11 cellular contexts compared by ENCODE assay signal in the genomic region with DNA sequence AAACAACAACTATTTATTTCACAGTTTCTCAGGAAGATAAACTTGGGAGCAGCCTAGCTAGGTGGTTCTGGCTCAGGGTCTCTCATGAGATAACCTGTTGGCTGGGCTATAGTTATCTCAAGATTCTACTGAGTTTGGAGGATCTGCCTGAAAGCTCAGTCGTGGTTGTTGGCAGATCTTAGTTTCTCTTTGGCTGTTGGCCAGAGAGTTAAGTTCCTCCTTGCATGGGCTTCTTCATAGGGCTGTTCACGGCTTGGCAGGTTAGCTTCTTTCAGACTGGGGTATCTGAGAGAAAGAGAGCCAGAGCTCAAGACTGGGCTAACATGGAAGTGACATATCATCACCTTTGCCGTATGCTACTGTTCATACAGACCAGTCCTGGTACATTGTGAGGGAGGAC. TPM values are rescaled to one million over a fixed set of nuclear protein-coding genes. Genes with fewer than 3 reads are reported as not detected.
DNase-seq lines count a peak whose midpoint lies in the region; ATAC-seq, FAIRE-seq and TF ChIP-seq lines count a peak whose summit lies in the region.
"Had no signal": no experiment of that assay in that cellular context is flagged by ENCODE, and none has a peak within 500 bp of the region (broad histone marks: within the 10 kb centered on the region; RNA-seq: fewer than 3 reads in every experiment).

No MANE protein-coding gene starts in this region.

- no peaks in the 10 kb centered on the region for H3K27me3 Mint-ChIP-seq in CD14-positive monocyte (ENCODE audit: low read depth in 3 of 3)
- H3K27me3 Mint-ChIP-seq in CD4-positive, alpha-beta memory T cell, result no peaks in the 10 kb centered on the region

- TF ChIP-seq EP300 in K562 (IDR thresholded peaks at IDR 0.05; ENCODE audit: low read length), result no peak

- H3K9me3 Mint-ChIP-seq in CD14-positive monocyte, result no peaks in the 10 kb centered on the region
- peaks cover 0 to 1% (median 0%) of the 10 kb centered on the region in 8 donors for H3K9me3 Mint-ChIP-seq in CD4-positive, alpha-beta memory T cell

- 56% methylated on average over 3 of the region's 3 CpGs for WGBS in K562 (ENCODE audit: insufficient coverage, low coverage, missing lambda C conversion rate)

- DNase-seq in CD14-positive monocyte (ENCODE audit: low spot score), result no peak
- peak in 1 of 4 experiments; percentile 16 for DNase-seq in K562 (ENCODE audit: extremely low read depth in 1 of 4, low spot score in 3 of 4)
- no peak for DNase-seq in KG1 (lab: John Stamatoyannopoulos, UW)
- DNase-seq in germinal center (ENCODE audit: low spot score), result no peak
- DNase-seq in stimulated activated naive CD4-positive, alpha-beta T cell treated with Interleukin-2 at 50 U/mL for 16 hours (lab: John Stamatoyannopoulos, UW), result no peak
- no peak for DNase-seq in CD4-positive, alpha-beta memory T cell
- DNase-seq: NCI-H510A; stimulated activated CD4-positive, alpha-beta T cell treated with anti-CD3 and anti-CD28 coated beads, Interleukin-2, amount 100 ng/mL, for 24 hours had no signal

- no peak for TF ChIP-seq RAD21 in K562 (CRISPR knock-in tag; conservative IDR thresholded peaks at IDR 0.05 in 1 of 2, IDR thresholded peaks at IDR 0.05 in 1 of 2)

- H3K4me2 ChIP-seq in K562 (ENCODE audit: insufficient read depth, low read length), result no peak overlapping the region
- H3K4me2 ChIP-seq: BLaER1 had no signal

- H3K9me1 ChIP-seq in K562 (ENCODE audit: control insufficient read depth, insufficient read depth, low read length), result no peaks in the 10 kb centered on the region

- no peaks in the 10 kb centered on the region for H3K9me3 ChIP-seq in K562 (replicated peaks; ENCODE audit: control insufficient read depth, insufficient read depth, low read depth, low read length)
- H3K9me3 ChIP-seq in CD4-positive, alpha-beta memory T cell (ENCODE audit: control insufficient read depth in 1 of 2, low read length in 2 of 2), result no peaks in the 10 kb centered on the region

- POLR2A ChIA-PET in K562 (lab: Yijun Ruan, JAX), result interaction anchor here (0.9 to 1.3 kb wide), 2 partner anchors 13 to 21 kb away, joined by 3 read pairs; no protein-coding TSS in a partner anchor
- POLR2A ChIA-PET in CD4-positive, alpha-beta memory T cell (lab: Charles Lee; ENCODE audit: partially characterized antibody), result no interaction called here

- no peak for TF ChIP-seq POLR2A in K562 (conservative IDR thresholded peaks at IDR 0.05)

- H3K4me1 ChIP-seq in K562 (replicated peaks in 1 of 2; ENCODE audit: control insufficient read depth in 2 of 2, insufficient read depth in 2 of 2, low read length in 2 of 2), result no peaks in the 10 kb centered on the region
- H3K4me1 ChIP-seq in CD4-positive, alpha-beta memory T cell (ENCODE audit: insufficient read depth, low read length), result no peaks in the 10 kb centered on the region
- H3K4me1 ChIP-seq: BLaER1 had no signal

- in situ Hi-C loops in K562 (cut with MboI), result no loop called here

- CTCF ChIA-PET in K562 (lab: Yijun Ruan, JAX; ENCODE audit: low intra/inter-chr PET ratio), result no interaction called here
- CTCF ChIA-PET in CD4-positive, alpha-beta memory T cell (lab: Charles Lee; ENCODE audit: partially characterized antibody), result interaction anchor here (0.8 to 1.9 kb wide), 4 partner anchors 16 to 516 kb away, joined by 3 to 9 read pairs (median 4); partner anchors contain the start of gene SEC24B

- no peak for FAIRE-seq in K562 (lab: Jason Lieb, UNC)

- H4K20me1 ChIP-seq in K562 (replicated peaks; ENCODE audit: control insufficient read depth, insufficient read depth, low read length), result no peaks in the 10 kb centered on the region

- H3K27ac ChIP-seq in K562 (ENCODE audit: extremely low read depth, low read depth, low read length), result no peak overlapping the region
- no peak overlapping the region for H3K27ac ChIP-seq in CD4-positive, alpha-beta memory T cell (ENCODE audit: low read depth, low read length)
- H3K27ac ChIP-seq: BLaER1 had no signal

- no peaks in the 10 kb centered on the region for H3K27me3 ChIP-seq in K562 (ENCODE audit: control insufficient read depth in 2 of 2, insufficient read depth in 2 of 2, low read length in 2 of 2)
- H3K27me3 ChIP-seq in CD4-positive, alpha-beta memory T cell (ENCODE audit: insufficient read depth, low read length), result no peaks in the 10 kb centered on the region
- H3K27me3 ChIP-seq: BLaER1 had no signal

- H3K79me2 ChIP-seq in K562 (ENCODE audit: control insufficient read depth, insufficient read depth, low read length), result peaks cover 86% of the 10 kb centered on the region

- H3K9ac ChIP-seq in K562 (ENCODE audit: insufficient read depth in 1 of 2, low read depth in 2 of 2, low read length in 2 of 2), result no peak overlapping the region
- H3K9ac ChIP-seq: BLaER1 had no signal

- no peak overlapping the region for H2AFZ ChIP-seq in K562 (ENCODE audit: low read depth, low read length)

- no peak overlapping the region for H3K4me3 Mint-ChIP-seq in CD14-positive monocyte
- H3K4me3 Mint-ChIP-seq in CD4-positive, alpha-beta memory T cell, result no peak overlapping the region

- H3K4me1 Mint-ChIP-seq in CD14-positive monocyte, result peaks cover 8% of the 10 kb centered on the region
- H3K4me1 Mint-ChIP-seq in CD4-positive, alpha-beta memory T cell, result peaks cover 24 to 44% (median 28%) of the 10 kb centered on the region in 4 donors

- peaks cover 36% of the 10 kb centered on the region for H3K36me3 ChIP-seq in K562 (ENCODE audit: control insufficient read depth, insufficient read depth, low read length)
- peaks cover 27% of the 10 kb centered on the region for H3K36me3 ChIP-seq in CD4-positive, alpha-beta memory T cell (ENCODE audit: insufficient read depth, low read length)

- no TSS peak for BruUV-seq in K562 (replicated peaks; lab: Mats Ljungman, UMichigan)

- H3K36me3 Mint-ChIP-seq in CD14-positive monocyte, result peaks cover 33 to 43% of the 10 kb centered on the region in 2 donors
- H3K36me3 Mint-ChIP-seq in CD4-positive, alpha-beta memory T cell, result peaks cover 44 to 45% of the 10 kb centered on the region in 2 donors

- H3K27ac Mint-ChIP-seq in CD14-positive monocyte, result peak overlapping the region in 4 of 7 donors; percentile 27 to 68 (median 62)
- H3K27ac Mint-ChIP-seq in CD4-positive, alpha-beta memory T cell, result peak overlapping the region in 1 of 7 donors; percentile 12

- no peak overlapping the region for H3K4me3 ChIP-seq in K562
- H3K4me3 ChIP-seq in CD4-positive, alpha-beta memory T cell (ENCODE audit: low read length in 2 of 2), result no peak overlapping the region
- H3K4me3 ChIP-seq: BLaER1 had no signal

- ATAC-seq in GM19324 (IDR thresholded peaks at IDR 0.05; ENCODE audit: low FRiP score, unreplicated experiment), result peak; percentile 71
- peak; percentile 57 for ATAC-seq in HG03095 (IDR thresholded peaks at IDR 0.05; ENCODE audit: unreplicated experiment)
- ATAC-seq in K562, result peak; percentile 42

- TF ChIP-seq CTCF in CD14-positive monocyte (IDR thresholded peaks at IDR 0.05), result no peak
- no peak for TF ChIP-seq CTCF in K562 (IDR thresholded peaks at IDR 0.05 in 2 of 3, conservative IDR thresholded peaks at IDR 0.05 in 1 of 3; ENCODE audit: insufficient read depth in 2 of 3, low read depth in 1 of 3, low read length in 3 of 3)

- intact Hi-C loops in CD14-positive monocyte (cut with micrococcal nuclease), result no loop called here
- intact Hi-C loops in K562 (cut with micrococcal nuclease), result no loop called here
- intact Hi-C loops in CD4-positive, alpha-beta memory T cell (cut with micrococcal nuclease), result no loop called here

TF ChIP-seq in K562, 482 proteins besides CTCF, POLR2A, EP300 and RAD21:
- TF ChIP-seq, protein P1, sequence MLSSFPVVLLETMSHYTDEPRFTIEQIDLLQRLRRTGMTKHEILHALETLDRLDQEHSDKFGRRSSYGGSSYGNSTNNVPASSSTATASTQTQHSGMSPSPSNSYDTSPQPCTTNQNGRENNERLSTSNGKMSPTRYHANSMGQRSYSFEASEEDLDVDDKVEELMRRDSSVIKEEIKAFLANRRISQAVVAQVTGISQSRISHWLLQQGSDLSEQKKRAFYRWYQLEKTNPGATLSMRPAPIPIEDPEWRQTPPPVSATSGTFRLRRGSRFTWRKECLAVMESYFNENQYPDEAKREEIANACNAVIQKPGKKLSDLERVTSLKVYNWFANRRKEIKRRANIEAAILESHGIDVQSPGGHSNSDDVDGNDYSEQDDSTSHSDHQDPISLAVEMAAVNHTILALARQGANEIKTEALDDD (IDR thresholded peaks at IDR 0.05), result peak; percentile 79
- peak; percentile 33; the same call in 1 of the 2 replicates for TF ChIP-seq NFIC (IDR thresholded peaks at IDR 0.05)
- no peak for TF ChIP-seq CBX8 (IDR thresholded peaks at IDR 0.05; ENCODE audit: borderline replicate concordance, extremely low read depth, low read depth, low read length, poor library complexity, severe bottlenecking)

RNA-seq across cellular contexts. Expression of gene SEC24B, which starts 28.7 kb away (rescaled TPM):
- polyA plus RNA-seq in CD14-positive monocyte, result 10 to 100 TPM in 1 of 2 donors, 1 to 10 TPM in 1; 8.0 to 11.8 TPM
- 44.6 and 69.7 TPM in 2 replicates for total RNA-seq in K562 (2011; cell fraction: chromatin; rRNA removed; ENCODE audit: low replicate concordance)
- total RNA-seq in K562 (2011; cell fraction: nucleolus; rRNA removed), result 20.8 and 24.6 TPM in 2 replicates
- total RNA-seq in K562 (2011; cell fraction: nucleoplasm; rRNA removed), result 30.9 and 31.2 TPM in 2 replicates
- 7.0 and 8.8 TPM in 2 replicates for total RNA-seq in K562 (2014; rRNA removed)
- total RNA-seq in K562 (2014; rRNA removed; fragmentation: Illumina TruSeq; extraction: Trizol), result 17.1 and 19.6 TPM in 2 replicates
- total RNA-seq in K562 (2015; rRNA removed; fragmentation: Illumina TruSeq; extraction: Trizol), result 20.5 and 21.9 TPM in 2 replicates
- total RNA-seq in K562 (2021), result 21.9 and 22.2 TPM in 2 replicates
- polyA plus RNA-seq in K562 (2011; rRNA removed), result 46.4 and 50.3 TPM in 2 replicates
- 41.4 and 53.6 TPM in 2 replicates for polyA plus RNA-seq in K562 (2011; cell fraction: cytosol; rRNA removed)
- 40.6 and 52.7 TPM in 2 replicates for polyA plus RNA-seq in K562 (2011; cell fraction: nucleus; rRNA removed)
- polyA plus RNA-seq in K562 (2012), result 15.9 and 16.5 TPM in 2 replicates
- 24.3 and 27.4 TPM in 2 replicates for polyA plus RNA-seq in K562 (2014; fragmentation: Illumina TruSeq; extraction: Trizol)
- 1 to 10 TPM; 6.3 to 8.1 TPM for polyA plus RNA-seq in K562 (2014; fragmentation: Nextera tagmentation; extraction: Ambion mirVana)
- 15.2 and 20.1 TPM in 2 replicates for polyA plus RNA-seq in K562 (2014; rRNA removed)
- 112 and 115 TPM in 2 replicates for polyA minus RNA-seq in K562 (2011; rRNA and poly(A)+ RNA removed)
- polyA minus RNA-seq in K562 (2011; cell fraction: cytosol; rRNA and poly(A)+ RNA removed), result 24.7 and 31.1 TPM in 2 replicates
- 26.4 and 48.2 TPM in 2 replicates for polyA minus RNA-seq in K562 (2011; cell fraction: nucleus; rRNA and poly(A)+ RNA removed)
- total RNA-seq in CD4-positive, alpha-beta memory T cell, result 10 to 100 TPM; 37.0 to 37.7 TPM
- polyA plus RNA-seq in CD4-positive, alpha-beta memory T cell, result 10 to 100 TPM; 12.1 to 27.8 TPM
